8 cellular contexts compared by ENCODE assay signal in the genomic region with DNA sequence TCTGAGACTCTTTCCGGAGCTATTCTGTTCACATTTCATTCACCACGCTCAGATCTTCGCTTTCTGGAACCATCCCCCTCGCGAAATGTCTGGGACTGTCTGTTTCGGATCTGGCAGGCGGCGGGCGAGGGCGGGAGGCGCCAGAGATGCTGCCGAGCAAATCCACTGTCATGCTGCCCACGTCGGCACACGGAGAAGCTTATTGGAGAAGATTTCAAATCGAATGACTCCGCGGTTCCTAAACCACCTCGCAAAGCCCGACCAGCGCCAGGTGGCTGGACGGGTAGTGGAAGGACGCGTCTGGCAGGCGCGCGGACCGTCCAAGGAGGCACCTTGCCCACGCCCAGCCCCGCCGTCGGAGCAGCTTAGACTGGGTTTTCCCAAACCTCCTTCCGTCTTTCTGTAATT. TPM values are rescaled to one million over a fixed set of nuclear protein-coding genes. Genes with fewer than 3 reads are reported as not detected.
A peak's percentile ranks its signal among the peaks of the same experiment; 100 is the strongest.
DNase-seq lines count a peak whose midpoint lies in the region; ATAC-seq, FAIRE-seq and TF ChIP-seq lines count a peak whose summit lies in the region.

No MANE protein-coding gene starts in this region.

- H3K4me1 Mint-ChIP-seq in activated naive CD8-positive, alpha-beta T cell treated with anti-CD3 and anti-CD28 coated beads for 36 hours: peaks cover 46% of the 10 kb centered on the region

- H3K36me3 Mint-ChIP-seq in activated naive CD8-positive, alpha-beta T cell treated with anti-CD3 and anti-CD28 coated beads for 36 hours: peaks cover 15% of the 10 kb centered on the region

- peaks cover 0 to 48% (median 11%) of the 10 kb centered on the region in 12 donors for H3K4me1 ChIP-seq in heart left ventricle
- peaks cover 3% of the 10 kb centered on the region for H3K4me1 ChIP-seq in ovary (ENCODE audit: insufficient read depth)
- peaks cover 1% of the 10 kb centered on the region for H3K4me1 ChIP-seq in urinary bladder (ENCODE audit: insufficient read depth)

- H3K27ac ChIP-seq in heart left ventricle (peak overlapping the region in 11 of 12 donors; percentile 23 to 94 (median 88)), ovary (peak overlapping the region; percentile 60 to 86), urinary bladder (ENCODE audit: low read depth) (no peak overlapping the region)

- WGBS in heart left ventricle, 4 donors: 1% methylated on average over 30 to 33 of the region's 33 CpGs
- 0 to 1% (median 0%) methylated on average over 33 of the region's 33 CpGs for WGBS in ovary, 3 donors
- WGBS in urinary bladder: under 1% methylated on average over 33 of the region's 33 CpGs

- TF ChIP-seq EP300 in ovary (IDR thresholded peaks at IDR 0.05): no peak

- peak; percentile 11 for TF ChIP-seq CTCF in AG09309 (IDR thresholded peaks at IDR 0.05; ENCODE audit: control insufficient read depth, insufficient read depth, low read depth, low read length, missing control alignments)
- TF ChIP-seq CTCF in heart left ventricle (IDR thresholded peaks at IDR 0.05): no peak
- TF ChIP-seq CTCF in ovary (IDR thresholded peaks at IDR 0.05): no peak

- H3K4me3 ChIP-seq in AG09309 (ENCODE audit: control insufficient read depth, low read depth, low read length) (peak overlapping the region; percentile 66), heart left ventricle (peak overlapping the region; percentile 63 to 93 (median 80)), ovary (peak overlapping the region; percentile 78), urinary bladder (ENCODE audit: low read depth, low read length) (peak overlapping the region; percentile 23)

- H3K27ac Mint-ChIP-seq in activated naive CD8-positive, alpha-beta T cell treated with anti-CD3 and anti-CD28 coated beads for 36 hours: peak overlapping the region; percentile 83

- peak in 2 of 4 donors; percentile 2 to 12 for ATAC-seq in heart left ventricle

- H3K27me3 ChIP-seq in heart left ventricle (no peaks in the 10 kb centered on the region), ovary (no peaks in the 10 kb centered on the region)

- no peaks in the 10 kb centered on the region for H3K27me3 Mint-ChIP-seq in activated naive CD8-positive, alpha-beta T cell treated with anti-CD3 and anti-CD28 coated beads for 36 hours

- no peak for TF ChIP-seq POLR2A in heart left ventricle (IDR thresholded peaks at IDR 0.05)
- no peak for TF ChIP-seq POLR2A in ovary (IDR thresholded peaks at IDR 0.05)

- peak; percentile 83 for FAIRE-seq in GM19239 (lab: Jason Lieb, UNC)

- intact Hi-C loops in heart left ventricle (cut with DNase I) (loop anchor here (2.0 to 10.0 kb wide), 11 partner anchors 51 to 161 kb away; no protein-coding TSS in a partner anchor), ovary (cut with DNase I) (loop anchor here in 3 of 4 donors (2.0 to 10.0 kb wide), 3 partner anchors 73 to 161 kb away; no protein-coding TSS in a partner anchor)

- H3K9me3 ChIP-seq in heart left ventricle (no peaks in the 10 kb centered on the region), ovary (no peaks in the 10 kb centered on the region)

- peak overlapping the region; percentile 92 for H3K4me3 Mint-ChIP-seq in activated naive CD8-positive, alpha-beta T cell treated with anti-CD3 and anti-CD28 coated beads for 36 hours

- DNase-seq in AG09309 (ENCODE audit: low read depth) (no peak), GM19239 (ENCODE audit: insufficient read length, low spot score) (peak; percentile 21), RPMI7951 (ENCODE audit: low read depth) (peak; percentile 89), heart left ventricle (peak; percentile 30 to 75 (median 55)), ovary (peak; percentile 31 to 59 (median 53)), cerebellar cortex (ENCODE audit: low spot score) (no peak)
- peak; percentile 62 for DNase-seq in activated naive CD8-positive, alpha-beta T cell treated with anti-CD3 and anti-CD28 coated beads for 36 hours

- no peaks in the 10 kb centered on the region for H3K9me3 Mint-ChIP-seq in activated naive CD8-positive, alpha-beta T cell treated with anti-CD3 and anti-CD28 coated beads for 36 hours

- H3K36me3 ChIP-seq in heart left ventricle (no peaks in the 10 kb centered on the region), ovary (no peaks in the 10 kb centered on the region), urinary bladder (ENCODE audit: insufficient read depth) (no peaks in the 10 kb centered on the region)

RNA-seq across cellular contexts. Expression of gene OSBPL3, which starts 1.6 kb away (rescaled TPM):
- total RNA-seq in RPMI7951 (2014; rRNA removed; shearing (Covaris generic)): 35.0 and 39.4 TPM in 2 replicates
- 10 to 100 TPM; 40.8 to 44.1 TPM for total RNA-seq in activated naive CD8-positive, alpha-beta T cell treated with anti-CD3 and anti-CD28 coated beads for 36 hours
- 10 to 100 TPM in 1 of 9 donors, 1 to 10 TPM in 8; 1.9 to 14.3 (median 5.0) TPM for total RNA-seq in heart left ventricle
- polyA plus RNA-seq in heart left ventricle: 1 to 10 TPM; 1.5 to 2.2 TPM
- total RNA-seq in ovary: 10 to 100 TPM in 6 of 7 donors, 1 to 10 TPM in 1; 8.4 to 29.1 (median 13.7) TPM
- 10 to 100 TPM in 1 of 2 donors, 1 to 10 TPM in 1; 6.0 to 11.3 TPM for polyA plus RNA-seq in ovary
- 4.9 TPM for total RNA-seq in urinary bladder
- polyA plus RNA-seq in urinary bladder: 1.9 TPM

Comparison
In these comparisons a context has a peak if more than half of its experiments do, and no peak if none do; other contexts are left out.
1. DNase-seq: peak in GM19239 (single experiment), RPMI7951 (single experiment), activated naive CD8-positive, alpha-beta T cell treated with anti-CD3 and anti-CD28 coated beads for 36 hours (single experiment), heart left ventricle (5 of 5) and ovary (5 of 5); none in AG09309 (single experiment) and cerebellar cortex (single experiment).
2. H3K4me3 ChIP-seq: peak in every context shown above with its lines; median percentile 80 in heart left ventricle; 78 in ovary; 66 in AG09309; 23 in urinary bladder.